8 cellular contexts compared by ENCODE assay signal in the genomic region with DNA sequence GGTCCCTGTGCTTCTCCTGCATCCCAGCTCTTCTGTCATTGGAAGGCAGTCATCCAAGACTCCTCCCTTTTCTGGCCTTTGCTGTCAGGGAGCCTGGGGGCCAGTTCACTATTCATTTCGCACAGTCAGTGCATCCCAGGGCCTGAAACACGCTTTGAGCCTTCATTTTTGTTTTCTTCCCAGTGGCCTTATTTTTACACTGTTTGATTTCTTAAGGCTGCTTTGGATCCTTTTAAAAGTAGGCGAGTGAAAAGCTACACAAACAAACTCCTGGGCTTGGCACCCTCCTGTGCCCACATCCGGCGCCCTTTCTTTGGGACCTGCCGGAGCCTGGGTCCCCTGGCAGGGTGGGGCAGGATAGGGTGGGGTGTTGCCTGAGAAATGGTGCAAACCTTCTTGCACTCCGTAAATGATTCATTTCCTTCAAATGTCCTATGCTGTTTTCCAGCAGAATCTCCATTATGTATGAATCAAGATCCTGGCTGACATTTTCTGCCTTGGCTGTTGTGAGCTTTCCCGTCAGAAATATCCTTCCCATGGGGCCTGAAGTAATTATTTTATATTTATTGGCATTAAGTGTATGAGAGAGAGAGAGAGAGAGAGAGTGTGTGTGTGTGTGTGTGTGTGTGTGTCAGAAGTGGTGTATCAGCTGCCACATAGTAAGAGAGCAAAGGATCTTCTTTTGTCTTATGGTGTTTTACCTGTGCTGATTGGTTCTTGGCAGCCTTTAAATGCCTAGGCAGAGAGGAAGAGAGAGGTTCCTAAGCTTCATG. TPM values are rescaled to one million over a fixed set of nuclear protein-coding genes. Genes with fewer than 3 reads are reported as not detected.
DNase-seq lines count a peak whose midpoint lies in the region; ATAC-seq and TF ChIP-seq lines count a peak whose summit lies in the region.

No MANE protein-coding gene starts in this region.

- H3K9me2 ChIP-seq in HCT116 (ENCODE audit: insufficient read depth), result no peaks in the 10 kb centered on the region

- no peak for TF ChIP-seq RAD21 in HCT116 (IDR thresholded peaks at IDR 0.05; ENCODE audit: low read depth)

- H3K4me3 ChIP-seq in HCT116 (replicated peaks in 1 of 2; ENCODE audit: low read depth in 1 of 2, low read length in 2 of 2), result no peak overlapping the region
- H3K4me3 ChIP-seq in fibroblast of mammary gland (ENCODE audit: control insufficient read depth, low read depth, low read length), result no peak overlapping the region
- H3K4me3 ChIP-seq in skin epidermis, result no peak overlapping the region
- no peak overlapping the region for H3K4me3 ChIP-seq in body of pancreas

- H3K27ac ChIP-seq in HCT116 (ENCODE audit: low read depth, low read length), result peak overlapping the region; percentile 16; the same call in 1 of the 2 replicates
- H3K27ac ChIP-seq in VCaP, result peak overlapping the region; percentile 41
- peak overlapping the region in 20 of 21 experiments; percentile 23 to 86 (median 70) for H3K27ac ChIP-seq in skin epidermis
- peak overlapping the region in 1 of 4 donors; percentile 8 for H3K27ac ChIP-seq in body of pancreas

- H3K27me3 ChIP-seq in HCT116 (ENCODE audit: insufficient read depth, low read length) (no peaks in the 10 kb centered on the region), body of pancreas (no peaks in the 10 kb centered on the region)

- H2AFZ ChIP-seq in HCT116 (ENCODE audit: low read depth, low read length, poor library complexity, severe bottlenecking), result no peak overlapping the region

- POLR2A ChIA-PET in HCT116 (lab: Charles Lee), result no interaction called here

- H3K36me3 ChIP-seq in HCT116 (ENCODE audit: control insufficient read depth in 1 of 2, insufficient read depth in 2 of 2, low read length in 2 of 2) (no peaks in the 10 kb centered on the region), body of pancreas (replicated peaks in 1 of 2; ENCODE audit: insufficient read depth in 1 of 2, low read depth in 2 of 2) (no peaks in the 10 kb centered on the region)

- peaks cover 94% of the 10 kb centered on the region for H3K79me2 ChIP-seq in HCT116 (ENCODE audit: insufficient read depth, low read length)

- peaks cover 6 to 8% of the 10 kb centered on the region in 2 experiments; a peak in 3 of 4 replicates for H3K4me1 ChIP-seq in HCT116 (ENCODE audit: control insufficient read depth in 1 of 2, insufficient read depth in 2 of 2, low read length in 2 of 2)
- peaks cover 25% of the 10 kb centered on the region for H3K4me1 ChIP-seq in body of pancreas

- intact Hi-C loops in HCT116 (cut with micrococcal nuclease), result no loop called here
- intact Hi-C loops in body of pancreas (cut with DNase I), result no loop called here

- CTCF ChIA-PET in HCT116 (lab: Charles Lee), result no interaction called here

- H3K9ac ChIP-seq in HCT116 (ENCODE audit: low read length), result no peak overlapping the region

- H3K9me3 ChIP-seq in HCT116 (ENCODE audit: control insufficient read depth in 1 of 2, insufficient read depth in 1 of 2, low read depth in 1 of 2, low read length in 2 of 2) (peaks cover 0 to 3% of the 10 kb centered on the region in 2 experiments; a peak in 1 of 4 replicates), body of pancreas (no peaks in the 10 kb centered on the region)

- TF ChIP-seq CTCF in HCT116 (IDR thresholded peaks at IDR 0.05 in 2 of 3, conservative IDR thresholded peaks at IDR 0.05 in 1 of 3; ENCODE audit: borderline replicate concordance in 1 of 3, insufficient read depth in 1 of 3, low read depth in 2 of 3, low read length in 2 of 3) (no peak), VCaP (conservative IDR thresholded peaks at IDR 0.05) (no peak), fibroblast of mammary gland (conservative IDR thresholded peaks at IDR 0.05; ENCODE audit: control insufficient read depth, insufficient read depth, low read depth, low read length) (no peak), body of pancreas (IDR thresholded peaks at IDR 0.05) (no peak)

- H4K20me1 ChIP-seq in HCT116 (ENCODE audit: insufficient read depth), result peaks cover 10% of the 10 kb centered on the region

- DNase-seq in HCT116 (ENCODE audit: low read depth, low spot score), result no peak
- DNase-seq in fibroblast of mammary gland (ENCODE audit: low read depth), result peak; percentile 80
- no peak for DNase-seq in body of pancreas
- DNase-seq in DMS53 treated with DMSO at 0.1 percent for 48 hours (lab: John Stamatoyannopoulos, UW; ENCODE audit: unreplicated experiment), result no peak
- no peak for DNase-seq in SKM-1 treated with dmso at 0.1 percent for 144 hours (lab: John Stamatoyannopoulos, UW; ENCODE audit: unreplicated experiment)

- RAD21 ChIA-PET in HCT116 (lab: Charles Lee; ENCODE audit: low non-redundant PET in 1 of 2, low total read pairs in 2 of 2, uncharacterized antibody in 2 of 2, unreplicated experiment in 2 of 2), result no interaction called here

- ATAC-seq in HCT116 (no peak), GM21786 (IDR thresholded peaks at IDR 0.05; ENCODE audit: unreplicated experiment) (no peak), body of pancreas (no peak)

- WGBS in body of pancreas, 2 donors, result 56 to 70% methylated on average over 8 of the region's 8 CpGs

- TF ChIP-seq POLR2A in HCT116 (IDR thresholded peaks at IDR 0.05; ENCODE audit: borderline replicate concordance, extremely low read depth, insufficient read depth, insufficient read length), result no peak
- no peak for TF ChIP-seq POLR2A in body of pancreas (IDR thresholded peaks at IDR 0.05)

- peak overlapping the region; percentile 16 for H3K4me2 ChIP-seq in HCT116 (ENCODE audit: low read length)

- no TSS peak for BruUV-seq in HCT116 (replicated peaks; lab: Mats Ljungman, UMichigan)

TF ChIP-seq in HCT116, 20 proteins besides CTCF, POLR2A, EP300 and RAD21:
- TF ChIP-seq ZFX (IDR thresholded peaks at IDR 0.05) (0 out of 2 replicates have a peak, but pooled peaks have one; percentile 7), ZNF274 (IDR thresholded peaks at IDR 0.05; ENCODE audit: low read depth, low read length) (no peak)

RNA-seq across cellular contexts. Expression of gene BCR, which starts 45.6 kb away (rescaled TPM):
- total RNA-seq in HCT116 (2021; ENCODE audit: unreplicated experiment), result 39.7 TPM
- 31.2 and 44.1 TPM in 2 replicates for polyA plus RNA-seq in HCT116 (2012)
- total RNA-seq in body of pancreas, result 10 to 100 TPM; 28.3 to 71.2 TPM
